11 cellular contexts compared by ENCODE assay signal in genomic region chr2:240622631-240623235, GRCh38. TPM values are rescaled to one million over a fixed set of nuclear protein-coding genes. Genes with fewer than 3 reads are reported as not detected.
DNase-seq lines count a peak whose midpoint lies in the region; ATAC-seq and TF ChIP-seq lines count a peak whose summit lies in the region.
"Had no signal": no experiment of that assay in that cellular context is flagged by ENCODE, and none has a peak within 500 bp of the region (broad histone marks: within the 10 kb centered on the region; RNA-seq: fewer than 3 reads in every experiment).

No MANE protein-coding gene starts in this region.

- H3K27me3 Mint-ChIP-seq in activated CD4-positive, alpha-beta T cell treated with anti-CD3 and anti-CD28 coated beads, Interleukin-2, amount 10 ng/mL, durations not matched to agents 24 days and 14 days, result no peaks in the 10 kb centered on the region

- H3K36me3 Mint-ChIP-seq in activated CD4-positive, alpha-beta T cell treated with anti-CD3 and anti-CD28 coated beads, Interleukin-2, amount 10 ng/mL, durations not matched to agents 24 days and 14 days (ENCODE audit: low read depth), result peaks cover 19% of the 10 kb centered on the region

- TF ChIP-seq CTCF in esophagus muscularis mucosa (IDR thresholded peaks at IDR 0.05), result no peak

- no peaks in the 10 kb centered on the region for H3K9me3 ChIP-seq in effector memory CD4-positive, alpha-beta T cell (ENCODE audit: control insufficient read depth, low read length)
- no peaks in the 10 kb centered on the region for H3K9me3 ChIP-seq in esophagus muscularis mucosa

- peak overlapping the region; percentile 96 for H3K27ac Mint-ChIP-seq in activated CD4-positive, alpha-beta T cell treated with anti-CD3 and anti-CD28 coated beads, Interleukin-2, amount 10 ng/mL, durations not matched to agents 24 days and 14 days

- no peak for TF ChIP-seq EP300 in esophagus muscularis mucosa (IDR thresholded peaks at IDR 0.05)

- intact Hi-C loops in activated CD4-positive, alpha-beta T cell treated with anti-CD3 and anti-CD28 coated beads, Interleukin-2, amount 10 ng/mL, durations not matched to agents 24 days and 14 days (cut with micrococcal nuclease), result loop anchor here (10.0 kb wide), 1 partner anchor 692 kb away; the partner anchor contains the start of genes HDLBP and SEPTIN2
- intact Hi-C loops in esophagus muscularis mucosa (cut with DNase I), result no loop called here

- no peak overlapping the region for H3K4me3 ChIP-seq in effector memory CD4-positive, alpha-beta T cell (ENCODE audit: insufficient read depth, low read depth, low read length, poor library complexity, severe bottlenecking)
- no peak overlapping the region for H3K4me3 ChIP-seq in esophagus muscularis mucosa

- 68% methylated on average over 24 of the region's 34 CpGs for WGBS in esophagus muscularis mucosa

- peaks cover 70% of the 10 kb centered on the region for H3K4me1 ChIP-seq in effector memory CD4-positive, alpha-beta T cell (ENCODE audit: control insufficient read depth, insufficient read depth, low read length, poor library complexity, severe bottlenecking)
- H3K4me1 ChIP-seq in esophagus muscularis mucosa, result peaks cover 0 to 9% (median 2%) of the 10 kb centered on the region in 4 donors

- no peak for TF ChIP-seq POLR2A in esophagus muscularis mucosa (IDR thresholded peaks at IDR 0.05; ENCODE audit: low read depth)

- peak overlapping the region; percentile 88 for H3K27ac ChIP-seq in effector memory CD4-positive, alpha-beta T cell (ENCODE audit: insufficient read depth, low read length, poor library complexity, severe bottlenecking)
- no peak overlapping the region for H3K27ac ChIP-seq in esophagus muscularis mucosa (replicated peaks in 1 of 4)

- ATAC-seq in HG03432 (IDR thresholded peaks at IDR 0.05; ENCODE audit: unreplicated experiment), result no peak

- H3K4me3 Mint-ChIP-seq in activated CD4-positive, alpha-beta T cell treated with anti-CD3 and anti-CD28 coated beads, Interleukin-2, amount 10 ng/mL, durations not matched to agents 24 days and 14 days, result no peak overlapping the region

- H3K9me3 Mint-ChIP-seq in activated CD4-positive, alpha-beta T cell treated with anti-CD3 and anti-CD28 coated beads, Interleukin-2, amount 10 ng/mL, durations not matched to agents 24 days and 14 days, result no peaks in the 10 kb centered on the region

- no peaks in the 10 kb centered on the region for H3K36me3 ChIP-seq in effector memory CD4-positive, alpha-beta T cell (ENCODE audit: control insufficient read depth, insufficient read depth, low read length)
- peaks cover 0 to 4% (median 0%) of the 10 kb centered on the region in 4 donors for H3K36me3 ChIP-seq in esophagus muscularis mucosa

- H3K27me3 ChIP-seq in effector memory CD4-positive, alpha-beta T cell (replicated peaks; ENCODE audit: control insufficient read depth, insufficient read depth, low read length, poor library complexity, severe bottlenecking), result no peaks in the 10 kb centered on the region
- H3K27me3 ChIP-seq in esophagus muscularis mucosa, result peaks cover 0 to 11% (median 0%) of the 10 kb centered on the region in 4 donors

- DNase-seq in KG1 (lab: John Stamatoyannopoulos, UW), result peak; percentile 72
- DNase-seq in activated CD4-positive, alpha-beta T cell treated with anti-CD3 and anti-CD28 coated beads, Interleukin-2, amount 10 ng/mL, durations not matched to agents 24 days and 14 days, result peak; percentile 77
- DNase-seq in effector memory CD4-positive, alpha-beta T cell, result peak in 2 of 3 donors; percentile 38 to 44
- peak; percentile 28 for DNase-seq in stimulated activated CD8-positive, alpha-beta memory T cell treated with anti-CD3 and anti-CD28 coated beads, Interleukin-12 subunit alpha, Interleukin-12 subunit beta, amount 100 ng/mL, for 4 hours (ENCODE audit: low read depth)
- DNase-seq in EL, result no peak
- no peak for DNase-seq in esophagus muscularis mucosa (ENCODE audit: extremely low spot score)
- DNase-seq in NCI-H1436 (lab: John Stamatoyannopoulos, UW), result no peak
- DNase-seq: NCI-H2029, occipital lobe had no signal

- peaks cover 58% of the 10 kb centered on the region for H3K4me1 Mint-ChIP-seq in activated CD4-positive, alpha-beta T cell treated with anti-CD3 and anti-CD28 coated beads, Interleukin-2, amount 10 ng/mL, durations not matched to agents 24 days and 14 days

RNA-seq across cellular contexts. Expression of gene GPR35, which starts 2.5 kb away (rescaled TPM):
- 7.1 and 8.7 TPM in 2 replicates for total RNA-seq in activated CD4-positive, alpha-beta T cell treated with anti-CD3 and anti-CD28 coated beads, Interleukin-2, amount 10 ng/mL, durations not matched to agents 24 days and 14 days
- 1 to 10 TPM; 1.8 to 4.0 (median 2.2) TPM for total RNA-seq in esophagus muscularis mucosa

RNA-seq across cellular contexts. Expression of gene CAPN10, which starts 36.2 kb away (rescaled TPM):
- 48.4 and 51.9 TPM in 2 replicates for total RNA-seq in activated CD4-positive, alpha-beta T cell treated with anti-CD3 and anti-CD28 coated beads, Interleukin-2, amount 10 ng/mL, durations not matched to agents 24 days and 14 days
- 10 to 100 TPM; 16.7 to 29.2 (median 19.6) TPM for total RNA-seq in esophagus muscularis mucosa

RNA-seq across cellular contexts. Expression of gene RNPEPL1, which starts 54.4 kb away (rescaled TPM):
- 59.1 and 60.7 TPM in 2 replicates for total RNA-seq in activated CD4-positive, alpha-beta T cell treated with anti-CD3 and anti-CD28 coated beads, Interleukin-2, amount 10 ng/mL, durations not matched to agents 24 days and 14 days
- total RNA-seq in esophagus muscularis mucosa, result 100 to 1,000 TPM in 1 of 4 donors, 10 to 100 TPM in 3; 57.3 to 135 (median 70.2) TPM

RNA-seq across cellular contexts. Expression of gene AQP12B, which starts 60.0 kb away (rescaled TPM):
- total RNA-seq in activated CD4-positive, alpha-beta T cell treated with anti-CD3 and anti-CD28 coated beads, Interleukin-2, amount 10 ng/mL, durations not matched to agents 24 days and 14 days, result not detected in 2 replicates
- not detected for total RNA-seq in esophagus muscularis mucosa
- total RNA-seq: frontal cortex, occipital lobe had no signal

Comparison
In these comparisons a context has a peak if more than half of its experiments do, and no peak if none do; other contexts are left out.
1. DNase-seq: peak in KG1 (single experiment), activated CD4-positive, alpha-beta T cell treated with anti-CD3 and anti-CD28 coated beads, Interleukin-2, amount 10 ng/mL, durations not matched to agents 24 days and 14 days (single experiment), effector memory CD4-positive, alpha-beta T cell (2 of 3) and stimulated activated CD8-positive, alpha-beta memory T cell treated with anti-CD3 and anti-CD28 coated beads, Interleukin-12 subunit alpha, Interleukin-12 subunit beta, amount 100 ng/mL, for 4 hours (single experiment); none in EL (single experiment), esophagus muscularis mucosa (single experiment) and NCI-H1436 (single experiment).